Comparison of ENCODE assay signal across 32 cellular contexts in the genomic region with DNA sequence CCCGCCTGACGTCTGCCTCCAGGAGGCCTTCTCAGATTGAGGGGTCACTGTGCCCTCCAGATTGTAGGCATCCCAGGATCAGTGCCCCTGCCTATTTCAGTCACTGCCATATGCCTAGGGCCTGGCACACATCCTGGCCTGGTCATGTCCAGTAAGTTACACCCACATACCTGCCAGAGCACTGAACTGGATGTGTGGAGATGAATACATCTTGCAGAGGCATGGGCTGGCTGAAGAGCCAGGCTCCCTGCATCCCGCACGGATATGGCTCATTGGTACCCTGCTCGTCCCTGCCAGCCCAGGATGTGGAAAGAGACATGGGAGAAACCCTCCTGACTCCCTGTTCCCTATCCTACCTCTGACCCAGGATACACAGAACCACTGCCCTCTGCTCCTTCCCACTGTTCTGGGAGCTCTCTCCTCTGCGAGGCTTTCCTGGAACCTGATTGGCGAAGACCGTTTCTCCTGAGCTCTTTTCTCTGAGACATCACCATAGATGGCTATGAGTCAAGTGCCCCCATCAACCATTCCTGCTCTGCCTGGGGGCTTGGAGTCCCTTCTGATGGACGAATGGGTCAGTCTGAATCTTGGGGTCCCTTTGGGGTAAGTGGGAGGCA. TPM values are rescaled to one million over a fixed set of nuclear protein-coding genes. Genes with fewer than 3 reads are reported as not detected.
DNase-seq lines count a peak whose midpoint lies in the region; ATAC-seq, FAIRE-seq and TF ChIP-seq lines count a peak whose summit lies in the region.
"Had no signal": no experiment of that assay in that cellular context is flagged by ENCODE, and none has a peak within 500 bp of the region (broad histone marks: within the 10 kb centered on the region; RNA-seq: fewer than 3 reads in every experiment).

No MANE protein-coding gene starts in this region.

- intact Hi-C loops in Caco-2 (cut with micrococcal nuclease; ENCODE audit: unreplicated experiment) (loop anchor here (1.0 kb wide), 3 partner anchors 11 to 80 kb away; no protein-coding TSS in a partner anchor), pancreas (cut with DNase I) (no loop called here), mucosa of descending colon (cut with DNase I, micrococcal nuclease) (no loop called here)

- H3K4me3 ChIP-seq in Caco-2 (ENCODE audit: low read depth, low read length) (no peak overlapping the region), esophagus (ENCODE audit: low read depth in 1 of 2, low read length in 2 of 2) (no peak overlapping the region), pancreas (no peak overlapping the region), mucosa of descending colon (no peak overlapping the region)
- H3K4me3 ChIP-seq: cardiac muscle cell, coronary artery, vagina had no signal

- WGBS in esophagus, 2 donors = 63 to 72% methylated on average over 9 of the region's 9 CpGs
- 74 to 75% methylated on average over 9 of the region's 9 CpGs for WGBS in pancreas, 2 donors

- peak overlapping the region; percentile 96 for H3K27ac Mint-ChIP-seq in Caco-2 (ENCODE audit: unreplicated experiment)
- H3K27ac Mint-ChIP-seq in stimulated activated memory B cell treated with anti-CD40 and anti-IgM and Interleukin-4, amounts not matched to agents 10 μg/mL and 1 μg/mL and 100 μg/mL, for 72 hours = no peak overlapping the region
- H3K27ac Mint-ChIP-seq: activated CD4-positive, alpha-beta memory T cell treated with anti-CD3 and anti-CD28 coated beads, Interleukin-2, amount 10 ng/mL, durations not matched to agents 7 days and 5 days; activated naive CD4-positive, alpha-beta T cell treated with anti-CD3 and anti-CD28 coated beads, Interleukin-2, amount 50 U/mL, for 24 hours; activated T-helper 2 cell treated with anti-CD3 and anti-CD28 coated beads, Interferon-gamma antibody, Interleukin-2, Interleukin-4, amounts not matched to agents 10 μg/mL and 5 μg/mL and 100 μg/mL, durations not matched to agents 14 hours and 24 hours and 36 hours; CD4-positive, alpha-beta T cell; nephron progenitor cell; stimulated activated naive B cell treated with anti-CD40 and anti-IgM and Interleukin-4, amounts not matched to agents 10 μg/mL and 1 μg/mL and 100 μg/mL, for 72 hours had no signal

- no peaks in the 10 kb centered on the region for H3K27me3 Mint-ChIP-seq in Caco-2 (ENCODE audit: insufficient read depth, unreplicated experiment)
- H3K27me3 Mint-ChIP-seq in stimulated activated memory B cell treated with anti-CD40 and anti-IgM and Interleukin-4, amounts not matched to agents 10 μg/mL and 1 μg/mL and 100 μg/mL, for 72 hours = peaks cover 78% of the 10 kb centered on the region

- no peak for TF ChIP-seq CTCF in Caco-2 (IDR thresholded peaks at IDR 0.05; ENCODE audit: insufficient read depth in 1 of 2, low read depth in 1 of 2, low read length in 1 of 2, severe bottlenecking in 1 of 2, unreplicated experiment in 1 of 2)
- no peak for TF ChIP-seq CTCF in VCaP (conservative IDR thresholded peaks at IDR 0.05)
- TF ChIP-seq CTCF in pancreas (IDR thresholded peaks at IDR 0.05) = no peak
- no peak for TF ChIP-seq CTCF in mucosa of descending colon (IDR thresholded peaks at IDR 0.05)

- FAIRE-seq in pancreas (lab: Jason Lieb, UNC) = no peak
- FAIRE-seq: GM12892, H54 had no signal

- CTCF ChIA-PET in Caco-2 (lab: Charles Lee) = interaction anchor here (1.2 to 2.2 kb wide), 5 partner anchors 11 to 235 kb away, joined by 3 to 20 read pairs (median 6); no protein-coding TSS in a partner anchor

- H3K36me3 ChIP-seq in Caco-2 (ENCODE audit: control insufficient read depth, insufficient read depth, low read length) = no peaks in the 10 kb centered on the region
- H3K36me3 ChIP-seq in esophagus (ENCODE audit: control insufficient read depth in 2 of 2, insufficient read depth in 2 of 2, low read length in 1 of 2) = no peaks in the 10 kb centered on the region
- no peaks in the 10 kb centered on the region for H3K36me3 ChIP-seq in pancreas
- H3K36me3 ChIP-seq in mucosa of descending colon (ENCODE audit: low read depth) = no peaks in the 10 kb centered on the region
- H3K36me3 ChIP-seq: cardiac muscle cell, vagina had no signal

- no peaks in the 10 kb centered on the region for H3K9me3 ChIP-seq in Caco-2
- no peaks in the 10 kb centered on the region for H3K9me3 ChIP-seq in esophagus (ENCODE audit: control insufficient read depth in 2 of 2, insufficient read depth in 1 of 2, low read depth in 1 of 2, low read length in 1 of 2)
- no peaks in the 10 kb centered on the region for H3K9me3 ChIP-seq in pancreas
- H3K9me3 ChIP-seq in mucosa of descending colon = no peaks in the 10 kb centered on the region
- H3K9me3 ChIP-seq: vagina had no signal

- H3K9me3 Mint-ChIP-seq in Caco-2 (ENCODE audit: unreplicated experiment) = no peaks in the 10 kb centered on the region
- H3K9me3 Mint-ChIP-seq in stimulated activated memory B cell treated with anti-CD40 and anti-IgM and Interleukin-4, amounts not matched to agents 10 μg/mL and 1 μg/mL and 100 μg/mL, for 72 hours = no peaks in the 10 kb centered on the region
- H3K9me3 Mint-ChIP-seq: activated CD4-positive, alpha-beta memory T cell treated with anti-CD3 and anti-CD28 coated beads, Interleukin-2, amount 10 ng/mL, durations not matched to agents 7 days and 5 days; activated naive CD4-positive, alpha-beta T cell treated with anti-CD3 and anti-CD28 coated beads, Interleukin-2, amount 50 U/mL, for 24 hours; activated T-helper 2 cell treated with anti-CD3 and anti-CD28 coated beads, Interferon-gamma antibody, Interleukin-2, Interleukin-4, amounts not matched to agents 10 μg/mL and 5 μg/mL and 100 μg/mL, durations not matched to agents 14 hours and 24 hours and 36 hours; CD4-positive, alpha-beta T cell; nephron progenitor cell; stimulated activated naive B cell treated with anti-CD40 and anti-IgM and Interleukin-4, amounts not matched to agents 10 μg/mL and 1 μg/mL and 100 μg/mL, for 72 hours had no signal

- H3K4me1 ChIP-seq in Caco-2 (peaks cover 85% of the 10 kb centered on the region), esophagus (ENCODE audit: control insufficient read depth in 2 of 2, insufficient read depth in 2 of 2, low read length in 1 of 2) (peaks cover 2 to 32% of the 10 kb centered on the region in 2 donors), pancreas (no peaks in the 10 kb centered on the region), mucosa of descending colon (ENCODE audit: low read depth) (no peaks in the 10 kb centered on the region)

- BruUV-seq in Caco-2 (replicated peaks; lab: Mats Ljungman, UMichigan) = TSS peak; percentile 82

- H3K27me3 ChIP-seq in Caco-2 (replicated peaks; ENCODE audit: control insufficient read depth, insufficient read depth, low read length) (no peaks in the 10 kb centered on the region), esophagus (ENCODE audit: control insufficient read depth in 1 of 2, insufficient read depth in 2 of 2, low read length in 2 of 2) (peaks cover 0 to 3% of the 10 kb centered on the region in 2 donors), pancreas (no peaks in the 10 kb centered on the region)
- H3K27me3 ChIP-seq: vagina had no signal

- H3K27ac ChIP-seq in VCaP (peak overlapping the region; percentile 38; the same call in 1 of the 2 replicates), esophagus (ENCODE audit: low read depth in 2 of 2, low read length in 1 of 2) (peak overlapping the region; percentile 62 to 79), pancreas (peak overlapping the region; percentile 17 to 65 (median 43))
- H3K27ac ChIP-seq: cardiac muscle cell, coronary artery, vagina had no signal

- ATAC-seq in pancreas = peak; percentile 29 to 73 (median 54)
- no peak for ATAC-seq in HG03280 (IDR thresholded peaks at IDR 0.05; ENCODE audit: unreplicated experiment)
- no peak for ATAC-seq in mucosa of descending colon
- no peak for ATAC-seq in stimulated activated memory B cell treated with anti-CD40 and anti-IgM and Interleukin-4, amounts not matched to agents 10 μg/mL and 1 μg/mL and 100 μg/mL, for 72 hours
- ATAC-seq: stimulated activated naive B cell treated with anti-CD40 and anti-IgM and Interleukin-4, amounts not matched to agents 10 μg/mL and 1 μg/mL and 100 μg/mL, for 72 hours had no signal

- H3K4me1 Mint-ChIP-seq in Caco-2 (ENCODE audit: low read depth, unreplicated experiment) = peaks cover 76% of the 10 kb centered on the region
- H3K4me1 Mint-ChIP-seq in stimulated activated memory B cell treated with anti-CD40 and anti-IgM and Interleukin-4, amounts not matched to agents 10 μg/mL and 1 μg/mL and 100 μg/mL, for 72 hours = no peaks in the 10 kb centered on the region
- H3K4me1 Mint-ChIP-seq: activated CD4-positive, alpha-beta memory T cell treated with anti-CD3 and anti-CD28 coated beads, Interleukin-2, amount 10 ng/mL, durations not matched to agents 7 days and 5 days; activated naive CD4-positive, alpha-beta T cell treated with anti-CD3 and anti-CD28 coated beads, Interleukin-2, amount 50 U/mL, for 24 hours had no signal

- peak overlapping the region; percentile 59 for H3K4me3 Mint-ChIP-seq in Caco-2 (ENCODE audit: unreplicated experiment)
- H3K4me3 Mint-ChIP-seq in stimulated activated memory B cell treated with anti-CD40 and anti-IgM and Interleukin-4, amounts not matched to agents 10 μg/mL and 1 μg/mL and 100 μg/mL, for 72 hours = no peak overlapping the region
- H3K4me3 Mint-ChIP-seq: activated CD4-positive, alpha-beta memory T cell treated with anti-CD3 and anti-CD28 coated beads, Interleukin-2, amount 10 ng/mL, durations not matched to agents 7 days and 5 days; activated naive CD4-positive, alpha-beta T cell treated with anti-CD3 and anti-CD28 coated beads, Interleukin-2, amount 50 U/mL, for 24 hours; CD4-positive, alpha-beta T cell; nephron progenitor cell; stimulated activated naive B cell treated with anti-CD40 and anti-IgM and Interleukin-4, amounts not matched to agents 10 μg/mL and 1 μg/mL and 100 μg/mL, for 72 hours had no signal

- DNase-seq in Caco-2 (no peak), pancreas (peak in 4 of 6 donors; percentile 30 to 43 (median 34)), mucosa of descending colon (no peak)
- no peak for DNase-seq in activated T-cell treated with anti-CD3 and anti-CD28 coated beads, Interleukin-2, amount 50 U/mL, for 48 hours
- DNase-seq: activated CD4-positive, alpha-beta memory T cell treated with anti-CD3 and anti-CD28 coated beads, Interleukin-2, amount 10 ng/mL, durations not matched to agents 7 days and 5 days; activated CD4-positive, alpha-beta T cell treated with anti-CD3 and anti-CD28 coated beads for 1 hour; activated CD8-positive, alpha-beta memory T cell treated with anti-CD3 and anti-CD28 coated beads, Interleukin-2, amount 50 U/mL, for 48 hours; CD4-positive, alpha-beta T cell; KG1; NCI-H1417 treated with DMSO at 0.1 percent for 48 hours; NCI-H2081; NCI-H345; NCI-H748 treated with DMSO at 0.1 percent for 48 hours; nephron progenitor cell; stimulated activated CD4-positive, alpha-beta T cell treated with anti-CD3 and anti-CD28 coated beads, Interleukin-4, amount 100 ng/mL, for 4 hours; stimulated activated naive B cell treated with anti-CD40 and anti-IgM and Interleukin-4, amounts not matched to agents 10 μg/mL and 1 μg/mL and 100 μg/mL, for 72 hours; T-helper 1 cell had no signal

- peaks cover 13% of the 10 kb centered on the region for H3K36me3 Mint-ChIP-seq in Caco-2 (ENCODE audit: insufficient read depth, unreplicated experiment)
- no peaks in the 10 kb centered on the region for H3K36me3 Mint-ChIP-seq in stimulated activated memory B cell treated with anti-CD40 and anti-IgM and Interleukin-4, amounts not matched to agents 10 μg/mL and 1 μg/mL and 100 μg/mL, for 72 hours
- H3K36me3 Mint-ChIP-seq: activated naive CD4-positive, alpha-beta T cell treated with anti-CD3 and anti-CD28 coated beads, Interleukin-2, amount 50 U/mL, for 24 hours; stimulated activated naive B cell treated with anti-CD40 and anti-IgM and Interleukin-4, amounts not matched to agents 10 μg/mL and 1 μg/mL and 100 μg/mL, for 72 hours had no signal

- POLR2A ChIA-PET in Caco-2 (lab: Charles Lee) = interaction anchor here (0.7 to 1.0 kb wide), 2 partner anchors 124 kb away, joined by 3 read pairs; a partner anchor contains a TSS

RNA-seq across cellular contexts. Expression of a gene that starts 40.0 kb away (rescaled TPM):
- total RNA-seq in Caco-2 (2022) = 10.8 and 17.1 TPM in 2 replicates
- polyA plus RNA-seq in esophagus = not detected
- total RNA-seq in pancreas = not detected
- not detected for polyA plus RNA-seq in pancreas
- total RNA-seq in mucosa of descending colon = not detected
- total RNA-seq: A172; activated CD4-positive, alpha-beta memory T cell treated with anti-CD3 and anti-CD28 coated beads, Interleukin-2, amount 10 ng/mL, durations not matched to agents 7 days and 5 days; activated T-helper 2 cell treated with anti-CD3 and anti-CD28 coated beads, Interferon-gamma antibody, Interleukin-2, Interleukin-4, amounts not matched to agents 10 μg/mL and 5 μg/mL and 100 μg/mL, durations not matched to agents 14 hours and 24 hours and 36 hours; cardiac muscle cell; CD4-positive, alpha-beta T cell; lower leg skin; mucosa of gallbladder; SK-MEL-5; vagina had no signal

Comparison
In these comparisons a context has a peak if more than half of its experiments do, and no peak if none do; other contexts are left out.
1. DNase-seq: peak in pancreas (4 of 6); none in Caco-2 (0 of 2), activated T-cell treated with anti-CD3 and anti-CD28 coated beads, Interleukin-2, amount 50 U/mL, for 48 hours (0 of 2) and mucosa of descending colon (0 of 3).
2. ATAC-seq: peak in pancreas (4 of 4); none in HG03280 (single experiment), mucosa of descending colon (single experiment) and stimulated activated memory B cell treated with anti-CD40 and anti-IgM and Interleukin-4, amounts not matched to agents 10 μg/mL and 1 μg/mL and 100 μg/mL, for 72 hours (single experiment).
3. RNA of a gene that starts 40.0 kb away (total RNA-seq): 10.8 to 17.1 TPM in Caco-2; not detected in pancreas and not detected in mucosa of descending colon; every median in the first group is over 10 times any median in the second.
4. Peak in every context shown above with its lines, with median percentiles within 50 percentile points of each other: H3K27ac ChIP-seq.